Comparison of ENCODE assay signal across 9 cellular contexts in the genomic region with DNA sequence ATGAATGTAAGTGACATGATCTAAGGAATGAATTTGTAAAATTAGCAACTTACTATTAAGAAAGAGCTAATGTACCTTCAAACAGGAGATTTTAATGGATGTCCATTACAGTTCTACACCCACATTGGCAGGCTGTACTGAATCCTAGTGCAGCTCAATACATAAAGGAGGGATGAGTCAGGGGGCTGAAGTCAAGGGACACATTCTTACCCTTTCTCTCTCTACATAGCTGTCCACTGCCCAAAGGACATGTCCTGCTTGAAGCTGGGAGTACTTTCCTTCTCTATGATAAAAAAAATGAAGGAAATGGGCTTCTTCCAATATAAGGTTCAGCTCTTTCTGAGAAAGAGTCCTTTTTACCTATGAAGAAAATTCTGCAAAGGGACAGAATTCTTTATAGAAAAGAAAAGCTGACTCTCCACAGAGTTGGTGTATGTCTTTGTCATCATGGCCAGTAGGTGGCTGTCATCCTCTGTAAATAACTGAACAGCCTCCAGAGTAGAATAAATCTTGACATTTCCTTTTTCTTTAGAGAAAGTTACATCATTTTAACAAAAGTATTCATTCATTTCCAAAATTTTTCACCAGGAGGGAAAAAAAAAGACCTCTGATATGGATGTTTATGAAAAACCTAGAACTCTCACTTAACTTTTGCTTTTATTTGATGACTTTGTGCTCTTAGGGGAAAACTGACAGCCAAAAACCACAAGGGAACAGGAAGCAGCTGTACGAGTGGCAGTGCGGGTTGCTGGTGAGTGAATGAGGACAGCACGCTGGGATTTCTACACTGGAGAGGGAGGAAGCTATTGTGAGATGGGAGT. TPM values are rescaled to one million over a fixed set of nuclear protein-coding genes. Genes with fewer than 3 reads are reported as not detected.
DNase-seq lines count a peak whose midpoint lies in the region; ATAC-seq and TF ChIP-seq lines count a peak whose summit lies in the region.
"Had no signal": no experiment of that assay in that cellular context is flagged by ENCODE, and none has a peak within 500 bp of the region (broad histone marks: within the 10 kb centered on the region; RNA-seq: fewer than 3 reads in every experiment).

No MANE protein-coding gene starts in this region.

- H3K27ac ChIP-seq in HL-60 (replicated peaks) (no peak overlapping the region), SU-DHL-6 (ENCODE audit: low read depth, low read length) (no peak overlapping the region), gastroesophageal sphincter (no peak overlapping the region)

- H2AFZ ChIP-seq in SU-DHL-6 (ENCODE audit: low read depth, low read length, severe bottlenecking): no peak overlapping the region

- DNase-seq in NCI-H2227 (lab: John Stamatoyannopoulos, UW; ENCODE audit: unreplicated experiment) (peak; percentile 6), NCI-H2227 treated with DMSO at 0.1 percent for 48 hours (lab: John Stamatoyannopoulos, UW) (no peak), HL-60 (ENCODE audit: low read depth in 1 of 2, low spot score in 1 of 2) (peak; percentile 12 to 79), posterior cingulate gyrus (peak in 7 of 10 donors; percentile 21 to 77 (median 25))
- no peak for DNase-seq in stimulated activated CD4-positive, alpha-beta T cell treated with anti-CD3 and anti-CD28 coated beads, Interleukin-4, amount 100 ng/mL, for 4 hours

- intact Hi-C loops in posterior cingulate gyrus (cut with DNase I): loop anchor here (5.0 kb wide), 1 partner anchor 144 kb away; no protein-coding TSS in a partner anchor

- no peak for TF ChIP-seq CTCF in HL-60 (IDR thresholded peaks at IDR 0.05; ENCODE audit: insufficient read depth, low read length)
- peak; percentile 67 for TF ChIP-seq CTCF in SU-DHL-6 (IDR thresholded peaks at IDR 0.05; ENCODE audit: insufficient read depth, low read length, poor library complexity, severe bottlenecking)
- peak; percentile 9 to 39 (median 26) for TF ChIP-seq CTCF in gastroesophageal sphincter (IDR thresholded peaks at IDR 0.05)

- 0% methylated on average over 2 to 3 of the region's 3 CpGs for WGBS in gastroesophageal sphincter (ENCODE audit: low coverage in 1 of 2), 2 donors

- no peak overlapping the region for H3K4me2 ChIP-seq in SU-DHL-6 (ENCODE audit: low read depth, low read length, poor library complexity, severe bottlenecking)

- no peaks in the 10 kb centered on the region for H3K9me2 ChIP-seq in SU-DHL-6 (replicated peaks; ENCODE audit: insufficient read depth, low read length)

- no peak for TF ChIP-seq POLR2A in gastroesophageal sphincter (IDR thresholded peaks at IDR 0.05)

- H3K27me3 ChIP-seq in HL-60 (ENCODE audit: insufficient read depth, poor library complexity, severe bottlenecking) (no peaks in the 10 kb centered on the region), SU-DHL-6 (ENCODE audit: low read length) (no peaks in the 10 kb centered on the region), gastroesophageal sphincter (peaks cover 2% of the 10 kb centered on the region)

- no peaks in the 10 kb centered on the region for H3K36me3 ChIP-seq in SU-DHL-6 (ENCODE audit: low read length)
- H3K36me3 ChIP-seq in gastroesophageal sphincter: no peaks in the 10 kb centered on the region

- no peaks in the 10 kb centered on the region for H3F3A ChIP-seq in SU-DHL-6 (ENCODE audit: insufficient read depth)

- ATAC-seq in GM21390 (IDR thresholded peaks at IDR 0.05; ENCODE audit: unreplicated experiment) (peak; percentile 78), gastroesophageal sphincter (peak; percentile 66)

- no peak overlapping the region for H3K4me3 ChIP-seq in HL-60 (replicated peaks; ENCODE audit: insufficient read depth, low read length)
- no peak overlapping the region for H3K4me3 ChIP-seq in SU-DHL-6 (ENCODE audit: insufficient read depth, low read length, poor library complexity, severe bottlenecking)
- H3K4me3 ChIP-seq in gastroesophageal sphincter: no peak overlapping the region

- no peak for TF ChIP-seq EP300 in gastroesophageal sphincter (IDR thresholded peaks at IDR 0.05)

- H3K9ac ChIP-seq in SU-DHL-6 (ENCODE audit: low read length): no peak overlapping the region

- no peaks in the 10 kb centered on the region for H3K4me1 ChIP-seq in gastroesophageal sphincter

- H3K79me2 ChIP-seq in SU-DHL-6 (ENCODE audit: insufficient read depth, low read length): no peaks in the 10 kb centered on the region

- no peaks in the 10 kb centered on the region for H4K20me1 ChIP-seq in SU-DHL-6 (ENCODE audit: low read depth, low read length)

- no peaks in the 10 kb centered on the region for H3K9me3 ChIP-seq in SU-DHL-6 (ENCODE audit: insufficient read depth, low read length)
- no peaks in the 10 kb centered on the region for H3K9me3 ChIP-seq in gastroesophageal sphincter

RNA-seq across cellular contexts. Expression of a gene that starts 13.1 kb away (rescaled TPM):
- under 1 TPM in 1 of 4 donors, not detected in 3; 0.40 TPM for total RNA-seq in gastroesophageal sphincter
- total RNA-seq: Daoy had no signal

RNA-seq across cellular contexts. Expression of a gene that starts 24.9 kb away (rescaled TPM):
- not detected for total RNA-seq in gastroesophageal sphincter
- total RNA-seq: Daoy had no signal

RNA-seq across cellular contexts. Expression of a gene that starts 35.8 kb away (rescaled TPM):
- not detected for total RNA-seq in gastroesophageal sphincter
- total RNA-seq: Daoy had no signal

RNA-seq across cellular contexts. Expression of a gene that starts 46.0 kb away (rescaled TPM):
- not detected for total RNA-seq in gastroesophageal sphincter
- total RNA-seq: Daoy had no signal

RNA-seq across cellular contexts. Expression of a gene that starts 50.9 kb away (rescaled TPM):
- not detected for total RNA-seq in gastroesophageal sphincter
- total RNA-seq: Daoy had no signal

Comparison
In these comparisons a context has a peak if more than half of its experiments do, and no peak if none do; other contexts are left out.
1. DNase-seq: peak in NCI-H2227 (single experiment), HL-60 (2 of 2) and posterior cingulate gyrus (7 of 10); none in NCI-H2227 treated with DMSO at 0.1 percent for 48 hours (single experiment) and stimulated activated CD4-positive, alpha-beta T cell treated with anti-CD3 and anti-CD28 coated beads, Interleukin-4, amount 100 ng/mL, for 4 hours (0 of 2).